8 cellular contexts compared by ENCODE assay signal in genomic region chr4:28767-29542, GRCh38. TPM values are rescaled to one million over a fixed set of nuclear protein-coding genes. Genes with fewer than 3 reads are reported as not detected.
DNase-seq lines count a peak whose midpoint lies in the region; ATAC-seq, FAIRE-seq and TF ChIP-seq lines count a peak whose summit lies in the region.
"Not testable (repeated sequence)": the region's sequence is repeated elsewhere in the genome, so short reads cannot be mapped to it uniquely, and the experiment has no call there.

No MANE protein-coding gene starts in this region.

- H3K4me1 Mint-ChIP-seq in CD4-positive, alpha-beta memory T cell; activated CD8-positive, alpha-beta T cell treated with anti-CD3 and anti-CD28 coated beads, Interleukin-2, amount 10 ng/mL, durations not matched to agents 7 days and 5 days (ENCODE audit: low read depth); activated naive CD8-positive, alpha-beta T cell treated with anti-CD3 and anti-CD28 coated beads, Interleukin-2, amount 50 U/mL, for 24 hours: not testable (repeated sequence)

- H3K9me3 ChIP-seq in CD4-positive, alpha-beta memory T cell (ENCODE audit: control insufficient read depth in 1 of 2, low read length in 2 of 2); SK-N-SH; right cardiac atrium (ENCODE audit: control insufficient read depth, low read length); pancreas: not testable (repeated sequence)

- not testable (repeated sequence) for H3K79me2 ChIP-seq in SK-N-SH (ENCODE audit: insufficient read depth)

- not testable (repeated sequence) for FAIRE-seq in pancreas (lab: Jason Lieb, UNC)

- not testable (repeated sequence) for H3K27ac Mint-ChIP-seq in CD4-positive, alpha-beta memory T cell; activated CD8-positive, alpha-beta T cell treated with anti-CD3 and anti-CD28 coated beads, Interleukin-2, amount 10 ng/mL, durations not matched to agents 7 days and 5 days; activated naive CD8-positive, alpha-beta T cell treated with anti-CD3 and anti-CD28 coated beads, Interleukin-2, amount 50 U/mL, for 24 hours

- H3K27me3 Mint-ChIP-seq in CD4-positive, alpha-beta memory T cell; activated CD8-positive, alpha-beta T cell treated with anti-CD3 and anti-CD28 coated beads, Interleukin-2, amount 10 ng/mL, durations not matched to agents 7 days and 5 days (ENCODE audit: low read depth); activated naive CD8-positive, alpha-beta T cell treated with anti-CD3 and anti-CD28 coated beads, Interleukin-2, amount 50 U/mL, for 24 hours: not testable (repeated sequence)

- ATAC-seq in HG02870 (IDR thresholded peaks at IDR 0.05; ENCODE audit: unreplicated experiment) (peak; percentile 51), pancreas (peak in 2 of 4 donors; percentile 68 to 72)
- not testable (repeated sequence) for ATAC-seq in activated CD8-positive, alpha-beta T cell treated with anti-CD3 and anti-CD28 coated beads, Interleukin-2, amount 10 ng/mL, durations not matched to agents 7 days and 5 days; right cardiac atrium
- ATAC-seq in activated naive CD8-positive, alpha-beta T cell treated with anti-CD3 and anti-CD28 coated beads, Interleukin-2, amount 50 U/mL, for 24 hours: peak; percentile 89
- ATAC-seq in stimulated activated naive CD8-positive, alpha-beta T cell treated with anti-CD3 and anti-CD28 coated beads, Interleukin-15, Interleukin-2, amounts not matched to agents 100 U/mL and 50 U/mL, for 24 hours: peak; percentile 76

- intact Hi-C loops in CD4-positive, alpha-beta memory T cell (cut with micrococcal nuclease); right cardiac atrium (cut with DNase I); pancreas (cut with DNase I): not testable (repeated sequence)

- H3K4me3 ChIP-seq in CD4-positive, alpha-beta memory T cell (ENCODE audit: low read length in 2 of 2); SK-N-SH (ENCODE audit: low read depth in 2 of 2, low read length in 1 of 2); right cardiac atrium (ENCODE audit: low read length); pancreas: not testable (repeated sequence)

- H3F3A ChIP-seq in SK-N-SH (replicated peaks; ENCODE audit: insufficient read depth): not testable (repeated sequence)

- H3K36me3 Mint-ChIP-seq in CD4-positive, alpha-beta memory T cell; activated CD8-positive, alpha-beta T cell treated with anti-CD3 and anti-CD28 coated beads, Interleukin-2, amount 10 ng/mL, durations not matched to agents 7 days and 5 days (ENCODE audit: low read depth); activated naive CD8-positive, alpha-beta T cell treated with anti-CD3 and anti-CD28 coated beads, Interleukin-2, amount 50 U/mL, for 24 hours (ENCODE audit: low read depth): not testable (repeated sequence)

- H3K36me3 ChIP-seq in CD4-positive, alpha-beta memory T cell (ENCODE audit: insufficient read depth, low read length); SK-N-SH (replicated peaks in 1 of 2; ENCODE audit: control insufficient read depth in 1 of 2, insufficient read depth in 2 of 2, low read length in 1 of 2); pancreas: not testable (repeated sequence)

- TF ChIP-seq EP300 in SK-N-SH (IDR thresholded peaks at IDR 0.05; ENCODE audit: borderline replicate concordance in 1 of 2, low read depth in 1 of 2, low read length in 1 of 2): not testable (repeated sequence)

- not testable (repeated sequence) for H2AFZ ChIP-seq in SK-N-SH (ENCODE audit: low read depth)

- TF ChIP-seq RAD21 in SK-N-SH (IDR thresholded peaks at IDR 0.05; ENCODE audit: low read length): 0 out of 2 replicates have a peak, but pooled peaks have one; percentile 14

- not testable (repeated sequence) for H3K4me2 ChIP-seq in SK-N-SH

- peak; percentile 50; the same call in 1 of the 2 replicates for TF ChIP-seq CTCF in SK-N-SH (IDR thresholded peaks at IDR 0.05)
- TF ChIP-seq CTCF in pancreas (IDR thresholded peaks at IDR 0.05): not testable (repeated sequence)

- not testable (repeated sequence) for H3K9me3 Mint-ChIP-seq in CD4-positive, alpha-beta memory T cell; activated CD8-positive, alpha-beta T cell treated with anti-CD3 and anti-CD28 coated beads, Interleukin-2, amount 10 ng/mL, durations not matched to agents 7 days and 5 days (ENCODE audit: insufficient read depth); activated naive CD8-positive, alpha-beta T cell treated with anti-CD3 and anti-CD28 coated beads, Interleukin-2, amount 50 U/mL, for 24 hours

- H3K9ac ChIP-seq in SK-N-SH: not testable (repeated sequence)

- POLR2A ChIA-PET in CD4-positive, alpha-beta memory T cell (lab: Charles Lee; ENCODE audit: partially characterized antibody); SK-N-SH (lab: Yijun Ruan, JAX); activated CD8-positive, alpha-beta T cell treated with anti-CD3 and anti-CD28 coated beads, Interleukin-2, amount 10 ng/mL, durations not matched to agents 7 days and 5 days (lab: Charles Lee): not testable (repeated sequence)

- H3K27ac ChIP-seq in CD4-positive, alpha-beta memory T cell (ENCODE audit: low read depth, low read length); SK-N-SH (ENCODE audit: low read depth in 2 of 2, low read length in 1 of 2); right cardiac atrium (ENCODE audit: low read length); pancreas: not testable (repeated sequence)

- H3K4me3 Mint-ChIP-seq in CD4-positive, alpha-beta memory T cell: peak overlapping the region in 2 of 8 donors; percentile 10 to 48
- H3K4me3 Mint-ChIP-seq in activated CD8-positive, alpha-beta T cell treated with anti-CD3 and anti-CD28 coated beads, Interleukin-2, amount 10 ng/mL, durations not matched to agents 7 days and 5 days; activated naive CD8-positive, alpha-beta T cell treated with anti-CD3 and anti-CD28 coated beads, Interleukin-2, amount 50 U/mL, for 24 hours: not testable (repeated sequence)

- not testable (repeated sequence) for H3K9me2 ChIP-seq in SK-N-SH

- H3K27me3 ChIP-seq in CD4-positive, alpha-beta memory T cell (ENCODE audit: insufficient read depth, low read length); SK-N-SH (ENCODE audit: insufficient read depth); right cardiac atrium (ENCODE audit: control insufficient read depth, insufficient read depth); pancreas: not testable (repeated sequence)

- WGBS in SK-N-SH (ENCODE audit: low lambda C conversion rate): 0% methylated on average over 1 of the region's 3 CpGs
- WGBS in right cardiac atrium: 55% methylated on average over 1 of the region's 3 CpGs
- WGBS in pancreas, 2 donors: 27 to 29% methylated on average over 1 of the region's 3 CpGs

- not testable (repeated sequence) for H3K4me1 ChIP-seq in CD4-positive, alpha-beta memory T cell (ENCODE audit: insufficient read depth, low read length); SK-N-SH (ENCODE audit: control insufficient read depth in 1 of 2, insufficient read depth in 2 of 2, low read depth in 1 of 2, low read length in 1 of 2); right cardiac atrium (ENCODE audit: control insufficient read depth, insufficient read depth, low read length); pancreas

- H4K20me1 ChIP-seq in SK-N-SH (ENCODE audit: insufficient read depth): not testable (repeated sequence)

- CTCF ChIA-PET in CD4-positive, alpha-beta memory T cell (lab: Charles Lee; ENCODE audit: partially characterized antibody): interaction anchor here (1.2 to 3.2 kb wide), 4 partner anchors 9 to 215 kb away, joined by 3 to 31 read pairs (median 4); no protein-coding TSS in a partner anchor
- CTCF ChIA-PET in SK-N-SH (lab: Yijun Ruan, JAX): interaction anchor here (0.6 to 2.6 kb wide), 9 partner anchors 8 to 34 kb away, joined by 4 to 52 read pairs (median 5); partner anchors contain the start of gene ZNF595
- CTCF ChIA-PET in activated CD8-positive, alpha-beta T cell treated with anti-CD3 and anti-CD28 coated beads, Interleukin-2, amount 10 ng/mL, durations not matched to agents 7 days and 5 days (lab: Charles Lee): interaction anchor here (0.9 to 1.1 kb wide), 2 partner anchors 16 to 23 kb away, joined by 4 read pairs; no protein-coding TSS in a partner anchor

- peak in 4 of 5 donors; percentile 28 to 51 (median 35) for DNase-seq in CD4-positive, alpha-beta memory T cell
- not testable (repeated sequence) for DNase-seq in SK-N-SH; activated naive CD8-positive, alpha-beta T cell treated with anti-CD3 and anti-CD28 coated beads, Interleukin-2, amount 50 U/mL, for 24 hours; stimulated activated naive CD8-positive, alpha-beta T cell treated with anti-CD3 and anti-CD28 coated beads, Interleukin-15, Interleukin-2, amounts not matched to agents 100 U/mL and 50 U/mL, for 24 hours
- DNase-seq in activated CD8-positive, alpha-beta T cell treated with anti-CD3 and anti-CD28 coated beads, Interleukin-2, amount 10 ng/mL, durations not matched to agents 7 days and 5 days: peak; percentile 29
- DNase-seq in right cardiac atrium (peak in 2 of 3 donors; percentile 50 to 65), pancreas (peak in 5 of 6 donors; percentile 29 to 55 (median 49))

RNA-seq across cellular contexts. Expression of gene ZNF595, which starts 24.2 kb away (rescaled TPM):
- 10 to 100 TPM; 11.3 to 11.4 TPM for total RNA-seq in CD4-positive, alpha-beta memory T cell
- polyA plus RNA-seq in CD4-positive, alpha-beta memory T cell: 1 to 10 TPM; 3.0 to 7.7 TPM
- polyA plus RNA-seq in SK-N-SH (2012; rRNA removed) (88.4 and 130 TPM in 2 replicates), right cardiac atrium (4.4 TPM), pancreas (1 to 10 TPM; 6.3 to 9.2 TPM)
- 93.1 and 103 TPM in 2 replicates for polyA plus RNA-seq in SK-N-SH (2012; cell fraction: cytosol; rRNA removed)
- polyA plus RNA-seq in SK-N-SH (2012; cell fraction: nucleus; rRNA removed): 37.9 and 72.0 TPM in 2 replicates
- total RNA-seq in activated CD8-positive, alpha-beta T cell treated with anti-CD3 and anti-CD28 coated beads, Interleukin-2, amount 10 ng/mL, durations not matched to agents 7 days and 5 days: 1 to 10 TPM; 2.8 to 4.2 TPM
- total RNA-seq in right cardiac atrium (10 to 100 TPM in 2 of 4 donors, 1 to 10 TPM in 2; 8.3 to 21.6 (median 11.8) TPM), pancreas (10 to 100 TPM in 4 of 6 donors, 1 to 10 TPM in 2; 8.6 to 14.7 (median 13.0) TPM)
